In the genomic region with DNA sequence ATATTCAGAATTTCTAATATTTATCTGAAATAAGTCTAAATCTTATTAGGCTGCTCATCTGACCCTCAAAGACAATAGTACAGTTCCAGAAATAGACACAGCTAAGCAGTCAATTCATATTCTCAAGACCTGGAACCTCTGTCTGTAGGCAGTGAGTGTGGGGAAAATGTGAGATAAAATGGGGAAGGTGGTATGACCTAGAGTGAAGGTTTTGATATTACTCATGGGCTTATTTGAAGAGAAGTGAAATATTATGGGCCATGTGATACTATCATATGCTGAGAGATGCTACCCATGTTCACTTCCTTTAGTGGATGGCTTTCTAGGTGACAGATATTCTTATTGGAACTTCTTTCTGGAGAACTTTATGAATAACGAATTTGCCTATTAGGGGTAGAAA, we compare ENCODE assay signal across 10 cellular contexts. TPM values are rescaled to one million over a fixed set of nuclear protein-coding genes. Genes with fewer than 3 reads are reported as not detected.
DNase-seq lines count a peak whose midpoint lies in the region; ATAC-seq lines count a peak whose summit lies in the region.
"Had no signal": no experiment of that assay in that cellular context is flagged by ENCODE, and none has a peak within 500 bp of the region (broad histone marks: within the 10 kb centered on the region; RNA-seq: fewer than 3 reads in every experiment).

No MANE protein-coding gene starts in this region.

- H3K27ac ChIP-seq in KOPT-K1 (ENCODE audit: low read depth, low read length, poor library complexity, severe bottlenecking): peak overlapping the region; percentile 73

- CTCF ChIA-PET in activated CD4-positive, alpha-beta T cell treated with anti-CD3 and anti-CD28 coated beads, Interleukin-2, amount 10 ng/mL, durations not matched to agents 7 days and 5 days (lab: Charles Lee): interaction anchor here (1.0 to 1.6 kb wide), 4 partner anchors 12 to 53 kb away, joined by 3 read pairs; no protein-coding TSS in a partner anchor

- no peak for DNase-seq in activated CD4-positive, alpha-beta T cell treated with anti-CD3 and anti-CD28 coated beads, Interleukin-2, amount 10 ng/mL, durations not matched to agents 7 days and 5 days
- no peak for DNase-seq in activated CD4-positive, alpha-beta T cell treated with anti-CD3 and anti-CD28 coated beads, Interleukin-2, amount 50 U/mL, for 1 hour
- no peak for DNase-seq in natural killer cell treated with Interleukin-12 subunit alpha and Interleukin-12 subunit beta and Interleukin-15 and Interleukin-18, amount 100 ng/mL, for 72 hours (ENCODE audit: low spot score)
- no peak for DNase-seq in NCI-H1105 treated with DMSO at 0.1 percent for 48 hours (lab: John Stamatoyannopoulos, UW)
- DNase-seq in NCI-H1694 (lab: John Stamatoyannopoulos, UW): no peak
- DNase-seq in GDM1 (lab: John Stamatoyannopoulos, UW): no peak
- DNase-seq: ACHN, SK-N-SH had no signal

- peaks cover 71% of the 10 kb centered on the region for H3K36me3 Mint-ChIP-seq in activated CD4-positive, alpha-beta T cell treated with anti-CD3 and anti-CD28 coated beads, Interleukin-2, amount 10 ng/mL, durations not matched to agents 7 days and 5 days (ENCODE audit: low read depth)
- peaks cover 21% of the 10 kb centered on the region for H3K36me3 Mint-ChIP-seq in natural killer cell treated with Interleukin-12 subunit alpha and Interleukin-12 subunit beta and Interleukin-15 and Interleukin-18, amount 100 ng/mL, for 72 hours

- POLR2A ChIA-PET in activated CD4-positive, alpha-beta T cell treated with anti-CD3 and anti-CD28 coated beads, Interleukin-2, amount 10 ng/mL, durations not matched to agents 7 days and 5 days (lab: Charles Lee): no interaction called here

- no peaks in the 10 kb centered on the region for H3K9me3 ChIP-seq in KOPT-K1 (ENCODE audit: insufficient read depth, low read length, poor library complexity, severe bottlenecking)
- H3K9me3 ChIP-seq: SK-N-SH had no signal

- peak overlapping the region; percentile 94 for H3K27ac Mint-ChIP-seq in activated CD4-positive, alpha-beta T cell treated with anti-CD3 and anti-CD28 coated beads, Interleukin-2, amount 10 ng/mL, durations not matched to agents 7 days and 5 days
- H3K27ac Mint-ChIP-seq in natural killer cell treated with Interleukin-12 subunit alpha and Interleukin-12 subunit beta and Interleukin-15 and Interleukin-18, amount 100 ng/mL, for 72 hours: peak overlapping the region; percentile 80 to 99

- peak; percentile 72 for ATAC-seq in HG02588 (IDR thresholded peaks at IDR 0.05; ENCODE audit: unreplicated experiment)
- ATAC-seq in natural killer cell treated with Interleukin-12 subunit alpha and Interleukin-12 subunit beta and Interleukin-15 and Interleukin-18, amount 100 ng/mL, for 72 hours: peak; percentile 77 to 80

- H3K27me3 Mint-ChIP-seq in activated CD4-positive, alpha-beta T cell treated with anti-CD3 and anti-CD28 coated beads, Interleukin-2, amount 10 ng/mL, durations not matched to agents 7 days and 5 days: no peaks in the 10 kb centered on the region
- no peaks in the 10 kb centered on the region for H3K27me3 Mint-ChIP-seq in natural killer cell treated with Interleukin-12 subunit alpha and Interleukin-12 subunit beta and Interleukin-15 and Interleukin-18, amount 100 ng/mL, for 72 hours

- H3K4me3 Mint-ChIP-seq in activated CD4-positive, alpha-beta T cell treated with anti-CD3 and anti-CD28 coated beads, Interleukin-2, amount 10 ng/mL, durations not matched to agents 7 days and 5 days: no peak overlapping the region
- H3K4me3 Mint-ChIP-seq in natural killer cell treated with Interleukin-12 subunit alpha and Interleukin-12 subunit beta and Interleukin-15 and Interleukin-18, amount 100 ng/mL, for 72 hours: peak overlapping the region; percentile 57

- H3K36me3 ChIP-seq in KOPT-K1 (ENCODE audit: insufficient read depth, low read length): no peaks in the 10 kb centered on the region

- H3K9me3 Mint-ChIP-seq in activated CD4-positive, alpha-beta T cell treated with anti-CD3 and anti-CD28 coated beads, Interleukin-2, amount 10 ng/mL, durations not matched to agents 7 days and 5 days: no peaks in the 10 kb centered on the region
- peaks cover 3% of the 10 kb centered on the region for H3K9me3 Mint-ChIP-seq in natural killer cell treated with Interleukin-12 subunit alpha and Interleukin-12 subunit beta and Interleukin-15 and Interleukin-18, amount 100 ng/mL, for 72 hours

- peaks cover 97% of the 10 kb centered on the region for H3K4me1 Mint-ChIP-seq in activated CD4-positive, alpha-beta T cell treated with anti-CD3 and anti-CD28 coated beads, Interleukin-2, amount 10 ng/mL, durations not matched to agents 7 days and 5 days
- peaks cover 78 to 89% of the 10 kb centered on the region in 2 donors for H3K4me1 Mint-ChIP-seq in natural killer cell treated with Interleukin-12 subunit alpha and Interleukin-12 subunit beta and Interleukin-15 and Interleukin-18, amount 100 ng/mL, for 72 hours (ENCODE audit: low read depth in 2 of 2)

RNA-seq across cellular contexts. Expression of a gene that starts 33.5 kb away (rescaled TPM):
- total RNA-seq in activated CD4-positive, alpha-beta T cell treated with anti-CD3 and anti-CD28 coated beads, Interleukin-2, amount 10 ng/mL, durations not matched to agents 7 days and 5 days: 10 to 100 TPM; 74.4 to 77.8 TPM
- total RNA-seq in natural killer cell treated with Interleukin-12 subunit alpha and Interleukin-12 subunit beta and Interleukin-15 and Interleukin-18, amount 100 ng/mL, for 72 hours: 10 to 100 TPM; 37.3 to 38.6 TPM
